15 cellular contexts compared by ENCODE assay signal in genomic region chr1:18784523-18784833, GRCh38.
"Had no signal": no experiment of that assay in that cellular context is flagged by ENCODE, and none has a peak within 500 bp of the region (broad histone marks: within the 10 kb centered on the region; RNA-seq: fewer than 3 reads in every experiment).

No MANE protein-coding gene starts in this region.

- H3K4me3 Mint-ChIP-seq: natural killer cell had no signal

- H3K27ac ChIP-seq: adrenal gland, body of pancreas, dorsolateral prefrontal cortex, foreskin keratinocyte, heart right ventricle, suprapubic skin had no signal

- H3K9me3 Mint-ChIP-seq: activated T-helper 2 cell treated with anti-CD3 and anti-CD28 coated beads, Interferon-gamma antibody, Interleukin-2, Interleukin-4, amounts not matched to agents 10 μg/mL and 5 μg/mL and 100 μg/mL, durations not matched to agents 14 hours and 24 hours and 36 hours; natural killer cell had no signal

- H3K4me1 Mint-ChIP-seq: natural killer cell had no signal

- H3K36me3 ChIP-seq: adrenal gland, heart right ventricle, suprapubic skin had no signal

- DNase-seq: activated naive CD4-positive, alpha-beta T cell treated with anti-CD3 and anti-CD28 coated beads, Interleukin-2, amount 50 U/mL, for 16 hours; adrenal gland; body of pancreas; foreskin keratinocyte; heart right ventricle; kidney glomerular epithelial cell; mucosa of descending colon; natural killer cell; stimulated activated CD4-positive, alpha-beta T cell treated with anti-CD3 and anti-CD28 coated beads, Interleukin-4, amount 100 ng/mL, for 1 hour; stimulated activated CD8-positive, alpha-beta memory T cell treated with anti-CD3 and anti-CD28 coated beads, Interleukin-4, amount 100 ng/mL, for 48 hours; stimulated activated naive CD8-positive, alpha-beta T cell treated with anti-CD3 and anti-CD28 coated beads, Interleukin-15, Interleukin-2, amounts not matched to agents 100 U/mL and 50 U/mL, for 24 hours had no signal

- H3K4me1 ChIP-seq: adrenal gland, body of pancreas, foreskin keratinocyte, heart right ventricle, suprapubic skin had no signal

- ATAC-seq: body of pancreas; mucosa of descending colon; natural killer cell; stimulated activated naive CD8-positive, alpha-beta T cell treated with anti-CD3 and anti-CD28 coated beads, Interleukin-15, Interleukin-2, amounts not matched to agents 100 U/mL and 50 U/mL, for 24 hours had no signal

- H3K36me3 Mint-ChIP-seq: natural killer cell had no signal

- H3K4me3 ChIP-seq: adrenal gland, body of pancreas, lung, mucosa of descending colon, suprapubic skin had no signal

- H3K9me3 ChIP-seq: adrenal gland, body of pancreas, heart right ventricle, mucosa of descending colon, suprapubic skin had no signal

- H3K27ac Mint-ChIP-seq: activated T-helper 2 cell treated with anti-CD3 and anti-CD28 coated beads, Interferon-gamma antibody, Interleukin-2, Interleukin-4, amounts not matched to agents 10 μg/mL and 5 μg/mL and 100 μg/mL, durations not matched to agents 14 hours and 24 hours and 36 hours; natural killer cell had no signal
